ENCODE assay signal across 8 cellular contexts in genomic region chr22:26483043-26483438, GRCh38. TPM values are rescaled to one million over a fixed set of nuclear protein-coding genes. Genes with fewer than 3 reads are reported as not detected.
DNase-seq lines count a peak whose midpoint lies in the region; ATAC-seq and TF ChIP-seq lines count a peak whose summit lies in the region.

No MANE protein-coding gene starts in this region.

- TF ChIP-seq POLR2A in heart left ventricle (IDR thresholded peaks at IDR 0.05), result no peak
- no peak for TF ChIP-seq POLR2A in body of pancreas (IDR thresholded peaks at IDR 0.05)

- peak overlapping the region; percentile 96 for H4K8ac ChIP-seq in mesenchymal stem cell (ENCODE audit: low read length)

- H3K18ac ChIP-seq in mesenchymal stem cell (ENCODE audit: low read depth in 1 of 2, low read length in 2 of 2), result peak overlapping the region; percentile 94 to 98

- intact Hi-C loops in heart left ventricle (cut with DNase I), result no loop called here
- intact Hi-C loops in left ventricle myocardium superior (cut with micrococcal nuclease), result no loop called here
- intact Hi-C loops in body of pancreas (cut with DNase I), result no loop called here

- peak overlapping the region; percentile 96 for H3K4me2 ChIP-seq in mesenchymal stem cell (ENCODE audit: low read length, poor library complexity, severe bottlenecking)

- peaks cover 25% of the 10 kb centered on the region for H3K79me1 ChIP-seq in mesenchymal stem cell (replicated peaks; ENCODE audit: low read length, poor library complexity, severe bottlenecking)

- H3K27me3 ChIP-seq in heart left ventricle, result no peaks in the 10 kb centered on the region
- no peaks in the 10 kb centered on the region for H3K27me3 ChIP-seq in body of pancreas
- no peaks in the 10 kb centered on the region for H3K27me3 ChIP-seq in mesenchymal stem cell (ENCODE audit: control insufficient read depth in 1 of 2, insufficient read depth in 1 of 2, low read length in 2 of 2)

- no peak overlapping the region for H2BK120ac ChIP-seq in mesenchymal stem cell (ENCODE audit: low read depth, low read length)

- H3K36me3 ChIP-seq in heart left ventricle (peaks cover 0 to 40% (median 16%) of the 10 kb centered on the region in 9 donors), body of pancreas (replicated peaks in 1 of 2; ENCODE audit: insufficient read depth in 1 of 2, low read depth in 2 of 2) (peaks cover 0 to 2% of the 10 kb centered on the region in 2 donors), mesenchymal stem cell (ENCODE audit: control insufficient read depth in 1 of 2, insufficient read depth in 2 of 2, low read depth in 1 of 2, low read length in 2 of 2) (peaks cover 3 to 33% of the 10 kb centered on the region in 2 experiments)

- H3K4me3 ChIP-seq in heart left ventricle (peak overlapping the region; percentile 64 to 100 (median 86)), body of pancreas (peak overlapping the region; percentile 71 to 92), mesenchymal stem cell (ENCODE audit: insufficient read depth in 1 of 2, low read depth in 1 of 2, low read length in 2 of 2) (peak overlapping the region; percentile 86 to 87)

- peak overlapping the region in 1 of 2 experiments; percentile 94 for H3K14ac ChIP-seq in mesenchymal stem cell (ENCODE audit: low read length in 2 of 2)

- H2BK12ac ChIP-seq in mesenchymal stem cell (ENCODE audit: low read length in 2 of 2), result no peak overlapping the region

- H3K4me1 ChIP-seq in heart left ventricle (peaks cover 9 to 64% (median 50%) of the 10 kb centered on the region in 12 donors), body of pancreas (peaks cover 65% of the 10 kb centered on the region), mesenchymal stem cell (ENCODE audit: control insufficient read depth, insufficient read depth, low read depth, low read length) (peaks cover 11% of the 10 kb centered on the region)

- WGBS in heart left ventricle, 4 donors, result 6 to 9% (median 7%) methylated on average over 7 of the region's 7 CpGs
- WGBS in body of pancreas, 2 donors, result 3 to 5% methylated on average over 7 of the region's 7 CpGs
- 13% methylated on average over 6 of the region's 7 CpGs for WGBS in mesenchymal stem cell

- peak overlapping the region; percentile 93 for H2BK15ac ChIP-seq in mesenchymal stem cell (ENCODE audit: low read depth, poor library complexity, severe bottlenecking)

- DNase-seq in heart left ventricle (no peak), left ventricle myocardium superior (no peak), body of pancreas (no peak), mesenchymal stem cell (no peak), NCI-H1417 treated with DMSO at 0.1 percent for 48 hours (lab: John Stamatoyannopoulos, UW) (no peak), NCI-H1417 (lab: John Stamatoyannopoulos, UW) (no peak), hepatic stellate cell (ENCODE audit: low spot score) (no peak)

- H4K91ac ChIP-seq in mesenchymal stem cell (ENCODE audit: low read length), result peak overlapping the region; percentile 83

- H3K9ac ChIP-seq in mesenchymal stem cell (ENCODE audit: low read length), result peak overlapping the region; percentile 98

- H3K23ac ChIP-seq in mesenchymal stem cell (ENCODE audit: low read length in 2 of 2), result peak overlapping the region in 1 of 2 experiments; percentile 29

- H3K9me3 ChIP-seq in heart left ventricle (no peaks in the 10 kb centered on the region), body of pancreas (no peaks in the 10 kb centered on the region), mesenchymal stem cell (ENCODE audit: control insufficient read depth, low read length) (no peaks in the 10 kb centered on the region)

- peak overlapping the region; percentile 85 to 98 (median 90) for H3K27ac ChIP-seq in heart left ventricle
- peak overlapping the region; percentile 80 to 96 (median 92) for H3K27ac ChIP-seq in body of pancreas
- peak overlapping the region; percentile 71 for H3K27ac ChIP-seq in mesenchymal stem cell (ENCODE audit: low read length, poor library complexity, severe bottlenecking)

- peak overlapping the region; percentile 98 to 99 for H3K4ac ChIP-seq in mesenchymal stem cell (ENCODE audit: low read depth in 1 of 2, low read length in 2 of 2)

- H2AK5ac ChIP-seq in mesenchymal stem cell (ENCODE audit: low read length, severe bottlenecking), result peak overlapping the region; percentile 25

- no peak for TF ChIP-seq CTCF in heart left ventricle (IDR thresholded peaks at IDR 0.05)
- no peak for TF ChIP-seq CTCF in body of pancreas (IDR thresholded peaks at IDR 0.05)

- ATAC-seq in heart left ventricle (peak in 2 of 4 donors; percentile 1 to 17), left ventricle myocardium superior (no peak), body of pancreas (no peak), HG02763 (IDR thresholded peaks at IDR 0.05; ENCODE audit: unreplicated experiment) (no peak)

- H2AFZ ChIP-seq in mesenchymal stem cell (ENCODE audit: low read depth, low read length), result peak overlapping the region; percentile 72

- peak overlapping the region; percentile 90 for H2BK5ac ChIP-seq in mesenchymal stem cell (ENCODE audit: low read depth, low read length, poor library complexity, severe bottlenecking)

RNA-seq across cellular contexts. Expression of gene HPS4, which starts 0.5 kb away (rescaled TPM):
- total RNA-seq in heart left ventricle (10 to 100 TPM in 5 of 9 donors, 1 to 10 TPM in 4; 6.9 to 15.0 (median 10.3) TPM), left ventricle myocardium superior (10.0 TPM), body of pancreas (10 to 100 TPM; 28.3 to 42.5 TPM)
- polyA plus RNA-seq in heart left ventricle, result 1 to 10 TPM; 6.2 to 7.2 TPM
- 16.9 TPM for polyA plus RNA-seq in mesenchymal stem cell (2013, experiment 1 of 2)
- polyA plus RNA-seq in mesenchymal stem cell (2013, experiment 2 of 2), result 17.1 TPM

RNA-seq across cellular contexts. Expression of gene SRRD, which starts 0.6 kb away (rescaled TPM):
- total RNA-seq in heart left ventricle (10 to 100 TPM; 18.2 to 28.9 (median 23.4) TPM), left ventricle myocardium superior (23.5 TPM), body of pancreas (1 to 10 TPM; 5.3 to 7.5 TPM)
- 10 to 100 TPM; 11.3 to 24.6 TPM for polyA plus RNA-seq in heart left ventricle
- 8.4 TPM for polyA plus RNA-seq in mesenchymal stem cell (2013, experiment 1 of 2)
- polyA plus RNA-seq in mesenchymal stem cell (2013, experiment 2 of 2), result 9.2 TPM

RNA-seq across cellular contexts. Expression of gene TFIP11, which starts 29.2 kb away (rescaled TPM):
- total RNA-seq in heart left ventricle (10 to 100 TPM; 15.1 to 28.0 (median 23.1) TPM), left ventricle myocardium superior (22.3 TPM), body of pancreas (10 to 100 TPM; 26.2 to 32.3 TPM)
- 10 to 100 TPM; 17.3 to 23.8 TPM for polyA plus RNA-seq in heart left ventricle
- 17.0 TPM for polyA plus RNA-seq in mesenchymal stem cell (2013, experiment 1 of 2)
- polyA plus RNA-seq in mesenchymal stem cell (2013, experiment 2 of 2), result 20.7 TPM

RNA-seq across cellular contexts. Expression of gene ASPHD2, which starts 54.0 kb away (rescaled TPM):
- total RNA-seq in heart left ventricle (1 to 10 TPM in 1 of 9 donors, under 1 TPM in 7, not detected in 1; 0.07 to 1.5 (median 0.14) TPM), left ventricle myocardium superior (0.12 TPM), body of pancreas (1 to 10 TPM in 1 of 2 donors, under 1 TPM in 1; 0.33 to 1.6 TPM)
- polyA plus RNA-seq in heart left ventricle, result under 1 TPM in 1 of 2 donors, not detected in 1; 0.12 TPM
- 0.32 TPM for polyA plus RNA-seq in mesenchymal stem cell (2013, experiment 1 of 2)
- 0.26 TPM for polyA plus RNA-seq in mesenchymal stem cell (2013, experiment 2 of 2)
